37 cellular contexts compared by ENCODE assay signal in genomic region chr7:157618091-157618726, GRCh38.
"Had no signal": no experiment of that assay in that cellular context is flagged by ENCODE, and none has a peak within 500 bp of the region (broad histone marks: within the 10 kb centered on the region; RNA-seq: fewer than 3 reads in every experiment).

No MANE protein-coding gene starts in this region.

- H3K4me1 ChIP-seq: adrenal gland, body of pancreas, breast epithelium had no signal

- DNase-seq: activated B cell treated with CpG ODN at 0.5 μM for 24 hours; activated CD4-positive, alpha-beta T cell treated with anti-CD3 and anti-CD28 coated beads, Interleukin-2, amount 10 ng/mL, durations not matched to agents 24 days and 14 days; activated CD4-positive, alpha-beta T cell treated with anti-CD3 and anti-CD28 coated beads, Interleukin-2, amount 50 U/mL, for 4 hours; activated CD8-positive, alpha-beta T cell treated with anti-CD3 and anti-CD28 coated beads for 36 hours; activated gamma-delta T cell treated with Interleukin-2 at 50 U/mL for 16 hours; activated naive CD4-positive, alpha-beta T cell treated with anti-CD3 and anti-CD28 coated beads for 36 hours; activated T-cell treated with anti-CD3 and anti-CD28 coated beads for 4 hours; activated T-cell treated with anti-CD3 and anti-CD28 coated beads, Interleukin-2, amount 50 U/mL, for 4 hours; body of pancreas; Kasumi-1; KG1; MG63; NCI-H1048; NCI-H1105 treated with DMSO at 0.1 percent for 48 hours; NCI-H1436; NCI-H1694; NCI-H1930; NCI-H2081 treated with DMSO at 0.1 percent for 48 hours; NCI-H345; NCI-H526; NCI-H748 treated with DMSO at 0.1 percent for 48 hours; NK-92 treated with Interleukin-12 subunit alpha and Interleukin-12 subunit beta, amount 100 ng/mL, for 24 hours; PC-3; SIG-M5; SW 1271; T-helper 1 cell; T-helper 2 cell; T-helper 9 cell had no signal

- H3K9me3 ChIP-seq: adrenal gland, body of pancreas, breast epithelium, MG63, Peyer's patch had no signal

- H3K36me3 ChIP-seq: adrenal gland, breast epithelium, MG63, Peyer's patch had no signal

- H3K27me3 ChIP-seq: adrenal gland, body of pancreas, MG63, Peyer's patch had no signal

- ATAC-seq: activated CD8-positive, alpha-beta T cell treated with anti-CD3 and anti-CD28 coated beads for 36 hours; activated naive CD4-positive, alpha-beta T cell treated with anti-CD3 and anti-CD28 coated beads, Interleukin-2, amount 50 U/mL, for 72 hours; activated T-cell treated with anti-CD3 and anti-CD28 coated beads, Interleukin-2, amount 50 U/mL, for 4 hours; body of pancreas; PC-3; Right ventricle myocardium inferior; SK-N-SH treated with all-trans-retinoic acid at 6 μM for 48 hours had no signal

- H3K27ac Mint-ChIP-seq: activated B cell treated with CpG ODN at 0.5 μM for 24 hours; activated CD4-positive, alpha-beta T cell treated with anti-CD3 and anti-CD28 coated beads, Interleukin-2, amount 10 ng/mL, durations not matched to agents 24 days and 14 days; activated CD8-positive, alpha-beta T cell treated with anti-CD3 and anti-CD28 coated beads for 36 hours; activated naive CD4-positive, alpha-beta T cell treated with anti-CD3 and anti-CD28 coated beads for 36 hours; activated naive CD4-positive, alpha-beta T cell treated with anti-CD3 and anti-CD28 coated beads, Interleukin-2, amount 50 U/mL, for 72 hours; activated T-helper 1 cell treated with anti-CD3 and anti-CD28 coated beads, Interleukin-12 subunit alpha, Interleukin-12 subunit beta, Interleukin-2, Interleukin-4 antibody, amounts not matched to agents 30 ng/mL and 10 ng/mL and 1 ng/mL, durations not matched to agents 14 hours and 24 hours and 36 hours had no signal

- H3K4me1 Mint-ChIP-seq: activated B cell treated with CpG ODN at 0.5 μM for 24 hours had no signal

- H3K27me3 Mint-ChIP-seq: activated CD8-positive, alpha-beta T cell treated with anti-CD3 and anti-CD28 coated beads for 36 hours had no signal

- H3K4me3 Mint-ChIP-seq: activated B cell treated with CpG ODN at 0.5 μM for 24 hours; activated CD4-positive, alpha-beta T cell treated with anti-CD3 and anti-CD28 coated beads, Interleukin-2, amount 10 ng/mL, durations not matched to agents 24 days and 14 days; activated CD8-positive, alpha-beta T cell treated with anti-CD3 and anti-CD28 coated beads for 36 hours; activated naive CD4-positive, alpha-beta T cell treated with anti-CD3 and anti-CD28 coated beads for 36 hours; activated T-cell treated with anti-CD3 and anti-CD28 coated beads, Interleukin-2, amount 50 U/mL, for 4 hours; activated T-helper 1 cell treated with anti-CD3 and anti-CD28 coated beads, Interleukin-12 subunit alpha, Interleukin-12 subunit beta, Interleukin-2, Interleukin-4 antibody, amounts not matched to agents 30 ng/mL and 10 ng/mL and 1 ng/mL, durations not matched to agents 14 hours and 24 hours and 36 hours had no signal

- H3K4me3 ChIP-seq: adrenal gland, body of pancreas, breast epithelium, MG63, Peyer's patch had no signal

- H3K27ac ChIP-seq: adrenal gland, body of pancreas, breast epithelium, Peyer's patch, RWPE1, VCaP had no signal

- H3K9me3 Mint-ChIP-seq: activated B cell treated with CpG ODN at 0.5 μM for 24 hours; activated CD4-positive, alpha-beta T cell treated with anti-CD3 and anti-CD28 coated beads, Interleukin-2, amount 10 ng/mL, durations not matched to agents 24 days and 14 days; activated CD8-positive, alpha-beta T cell treated with anti-CD3 and anti-CD28 coated beads for 36 hours; activated naive CD4-positive, alpha-beta T cell treated with anti-CD3 and anti-CD28 coated beads for 36 hours; activated naive CD4-positive, alpha-beta T cell treated with anti-CD3 and anti-CD28 coated beads, Interleukin-2, amount 50 U/mL, for 72 hours; activated T-cell treated with anti-CD3 and anti-CD28 coated beads, Interleukin-2, amount 50 U/mL, for 4 hours; activated T-helper 1 cell treated with anti-CD3 and anti-CD28 coated beads, Interleukin-12 subunit alpha, Interleukin-12 subunit beta, Interleukin-2, Interleukin-4 antibody, amounts not matched to agents 30 ng/mL and 10 ng/mL and 1 ng/mL, durations not matched to agents 14 hours and 24 hours and 36 hours had no signal

- H3K36me3 Mint-ChIP-seq: activated naive CD4-positive, alpha-beta T cell treated with anti-CD3 and anti-CD28 coated beads, Interleukin-2, amount 50 U/mL, for 72 hours had no signal
